ENCODE assay signal across 9 cellular contexts in genomic region chr12:101935769-101936741, GRCh38. TPM values are rescaled to one million over a fixed set of nuclear protein-coding genes. Genes with fewer than 3 reads are reported as not detected.
DNase-seq lines count a peak whose midpoint lies in the region; ATAC-seq and TF ChIP-seq lines count a peak whose summit lies in the region.
"Had no signal": no experiment of that assay in that cellular context is flagged by ENCODE, and none has a peak within 500 bp of the region (broad histone marks: within the 10 kb centered on the region; RNA-seq: fewer than 3 reads in every experiment).

No MANE protein-coding gene starts in this region.

- no peak overlapping the region for H3K14ac ChIP-seq in mesenchymal stem cell (ENCODE audit: low read length in 2 of 2)

- peak overlapping the region; percentile 52 for H2BK120ac ChIP-seq in mesenchymal stem cell (ENCODE audit: low read depth, low read length)

- peak overlapping the region; percentile 47 for H3K4me2 ChIP-seq in mesenchymal stem cell (ENCODE audit: low read length, poor library complexity, severe bottlenecking)

- peaks cover 4% of the 10 kb centered on the region for H3K4me1 Mint-ChIP-seq in progenitor cell of endocrine pancreas (ENCODE audit: low read depth)

- no peak overlapping the region for H2BK15ac ChIP-seq in mesenchymal stem cell (ENCODE audit: low read depth, poor library complexity, severe bottlenecking)

- no peak overlapping the region for H3K23ac ChIP-seq in mesenchymal stem cell (ENCODE audit: low read length in 2 of 2)

- no peak overlapping the region for H4K91ac ChIP-seq in mesenchymal stem cell (ENCODE audit: low read length)

- peak overlapping the region in 1 of 2 experiments; percentile 81 for H2BK12ac ChIP-seq in mesenchymal stem cell (ENCODE audit: low read length in 2 of 2)

- peaks cover 5% of the 10 kb centered on the region for H3K4me1 ChIP-seq in mesenchymal stem cell (ENCODE audit: control insufficient read depth, insufficient read depth, low read depth, low read length)

- peaks cover 40% of the 10 kb centered on the region for H3K27me3 Mint-ChIP-seq in progenitor cell of endocrine pancreas

- H3K4me3 ChIP-seq in astrocyte of the cerebellum (ENCODE audit: low read depth, low read length) (no peak overlapping the region), mesenchymal stem cell (ENCODE audit: insufficient read depth in 1 of 2, low read depth in 1 of 2, low read length in 2 of 2) (peak overlapping the region in 1 of 2 experiments; percentile 39), H7 (ENCODE audit: insufficient read depth, low read depth, low read length) (no peak overlapping the region)

- WGBS in mesenchymal stem cell = 38% methylated on average over 9 of the region's 9 CpGs

- no peaks in the 10 kb centered on the region for H3K79me1 ChIP-seq in mesenchymal stem cell (replicated peaks; ENCODE audit: low read length, poor library complexity, severe bottlenecking)

- H2AK5ac ChIP-seq in mesenchymal stem cell (ENCODE audit: low read length, severe bottlenecking) = no peak overlapping the region

- no peak overlapping the region for H2AFZ ChIP-seq in mesenchymal stem cell (ENCODE audit: low read depth, low read length)

- H3K9ac ChIP-seq in mesenchymal stem cell (ENCODE audit: low read length) = peak overlapping the region; percentile 66

- no peak overlapping the region for H3K4me3 Mint-ChIP-seq in progenitor cell of endocrine pancreas (ENCODE audit: low read depth)
- H3K4me3 Mint-ChIP-seq: neural crest cell had no signal

- H3K27me3 ChIP-seq in mesenchymal stem cell (ENCODE audit: control insufficient read depth in 1 of 2, insufficient read depth in 1 of 2, low read length in 2 of 2) = peaks cover 0 to 4% of the 10 kb centered on the region in 2 experiments
- H3K27me3 ChIP-seq in H7 (ENCODE audit: control insufficient read depth, insufficient read depth, low read length) = no peaks in the 10 kb centered on the region

- H3K9me3 Mint-ChIP-seq in progenitor cell of endocrine pancreas (ENCODE audit: low read depth) = no peaks in the 10 kb centered on the region
- H3K9me3 Mint-ChIP-seq: neural crest cell had no signal

- H3K27ac ChIP-seq in mesenchymal stem cell (ENCODE audit: low read length, poor library complexity, severe bottlenecking) = peak overlapping the region; percentile 7

- peak overlapping the region in 1 of 2 experiments; percentile 35 for H3K4ac ChIP-seq in mesenchymal stem cell (ENCODE audit: low read depth in 1 of 2, low read length in 2 of 2)

- TF ChIP-seq CTCF in astrocyte of the cerebellum (IDR thresholded peaks at IDR 0.05; ENCODE audit: low read depth, low read length, missing control alignments) = no peak
- no peak for TF ChIP-seq CTCF in progenitor cell of endocrine pancreas (IDR thresholded peaks at IDR 0.05; ENCODE audit: unreplicated experiment)

- no peak overlapping the region for H2BK5ac ChIP-seq in mesenchymal stem cell (ENCODE audit: low read depth, low read length, poor library complexity, severe bottlenecking)

- in situ Hi-C loops in astrocyte of the cerebellum (cut with HindIII; ENCODE audit: low sequenced_read_pairs) = no loop called here

- ATAC-seq in GM19463 (IDR thresholded peaks at IDR 0.05; ENCODE audit: unreplicated experiment) (peak; percentile 71), HG03460 (IDR thresholded peaks at IDR 0.05; ENCODE audit: unreplicated experiment) (peak; percentile 70)

- no peaks in the 10 kb centered on the region for H3K9me3 ChIP-seq in mesenchymal stem cell (ENCODE audit: control insufficient read depth, low read length)

- H3K36me3 ChIP-seq in mesenchymal stem cell (ENCODE audit: control insufficient read depth in 1 of 2, insufficient read depth in 2 of 2, low read depth in 1 of 2, low read length in 2 of 2) = no peaks in the 10 kb centered on the region
- H3K36me3 ChIP-seq in H7 (replicated peaks; ENCODE audit: control insufficient read depth, insufficient read depth, low read length) = no peaks in the 10 kb centered on the region

- no peaks in the 10 kb centered on the region for H3K36me3 Mint-ChIP-seq in progenitor cell of endocrine pancreas (ENCODE audit: insufficient read depth)

- DNase-seq in GM03348 (ENCODE audit: low spot score) = peak; percentile 75
- peak; percentile 32 for DNase-seq in astrocyte of the cerebellum (ENCODE audit: low read depth)
- peak; percentile 94 for DNase-seq in mesenchymal stem cell
- DNase-seq in NCI-H2081 (lab: John Stamatoyannopoulos, UW) = no peak
- no peak for DNase-seq in H7
- DNase-seq in progenitor cell of endocrine pancreas (ENCODE audit: low spot score, unreplicated experiment) = no peak

- H3K27ac Mint-ChIP-seq in progenitor cell of endocrine pancreas = no peak overlapping the region

- peak overlapping the region; percentile 28 to 61 for H3K18ac ChIP-seq in mesenchymal stem cell (ENCODE audit: low read depth in 1 of 2, low read length in 2 of 2)

- H4K8ac ChIP-seq in mesenchymal stem cell (ENCODE audit: low read length) = no peak overlapping the region

RNA-seq across cellular contexts. Expression of gene DRAM1, which starts 58.7 kb away (rescaled TPM):
- 85.6 TPM for polyA plus RNA-seq in mesenchymal stem cell (2013, experiment 1 of 2)
- polyA plus RNA-seq in mesenchymal stem cell (2013, experiment 2 of 2) = 87.7 TPM
- 1.0 and 1.6 TPM in 2 replicates for total RNA-seq in H7 (2014; rRNA removed; shearing (Covaris generic))
- 3.8 and 6.5 TPM in 2 replicates for total RNA-seq in progenitor cell of endocrine pancreas

Comparison
In these comparisons a context has a peak if more than half of its experiments do, and no peak if none do; other contexts are left out.
1. DNase-seq: peak in GM03348 (single experiment), astrocyte of the cerebellum (single experiment) and mesenchymal stem cell (single experiment); none in NCI-H2081 (0 of 2), H7 (single experiment) and progenitor cell of endocrine pancreas (single experiment).